Comparison of ENCODE assay signal across 10 cellular contexts in genomic region chr2:24421668-24422067, GRCh38.
DNase-seq lines count a peak whose midpoint lies in the region; ATAC-seq lines count a peak whose summit lies in the region.
"Had no signal": no experiment of that assay in that cellular context is flagged by ENCODE, and none has a peak within 500 bp of the region (broad histone marks: within the 10 kb centered on the region; RNA-seq: fewer than 3 reads in every experiment).

No MANE protein-coding gene starts in this region.

- H3K36me3 Mint-ChIP-seq in activated naive CD4-positive, alpha-beta T cell treated with anti-CD3 and anti-CD28 coated beads for 36 hours (ENCODE audit: low read depth): no peaks in the 10 kb centered on the region

- DNase-seq in CD1c-positive myeloid dendritic cell (ENCODE audit: extremely low spot score) (peak; percentile 67), HS-5 (ENCODE audit: low read depth) (peak; percentile 3), SJCRH30 (peak; percentile 82 to 91), cardiac septum (ENCODE audit: low spot score) (peak; percentile 81), putamen (ENCODE audit: low spot score) (peak; percentile 43)
- DNase-seq in activated naive CD4-positive, alpha-beta T cell treated with anti-CD3 and anti-CD28 coated beads for 36 hours: peak; percentile 84

- H3K27ac Mint-ChIP-seq in activated naive CD4-positive, alpha-beta T cell treated with anti-CD3 and anti-CD28 coated beads for 36 hours: no peak overlapping the region
- H3K27ac Mint-ChIP-seq: stimulated activated naive CD8-positive, alpha-beta T cell treated with anti-CD3 and anti-CD28 coated beads, Interleukin-15, Interleukin-2, amounts not matched to agents 100 ng/mL and 50 ng/mL, for 24 hours had no signal

- H3K9me3 Mint-ChIP-seq in activated naive CD4-positive, alpha-beta T cell treated with anti-CD3 and anti-CD28 coated beads for 36 hours: peaks cover 3% of the 10 kb centered on the region
- H3K9me3 Mint-ChIP-seq: stimulated activated naive CD8-positive, alpha-beta T cell treated with anti-CD3 and anti-CD28 coated beads, Interleukin-15, Interleukin-2, amounts not matched to agents 100 ng/mL and 50 ng/mL, for 24 hours had no signal

- H3K27me3 Mint-ChIP-seq in activated naive CD4-positive, alpha-beta T cell treated with anti-CD3 and anti-CD28 coated beads for 36 hours (ENCODE audit: low read depth): no peaks in the 10 kb centered on the region

- peaks cover 8% of the 10 kb centered on the region for H3K4me1 ChIP-seq in SJCRH30

- no peaks in the 10 kb centered on the region for H3K4me1 Mint-ChIP-seq in activated naive CD4-positive, alpha-beta T cell treated with anti-CD3 and anti-CD28 coated beads for 36 hours (ENCODE audit: low read depth)

- intact Hi-C loops in activated naive CD4-positive, alpha-beta T cell treated with anti-CD3 and anti-CD28 coated beads for 36 hours (cut with micrococcal nuclease): loop anchor here (1.0 to 2.0 kb wide), 2 partner anchors 121 to 406 kb away; no protein-coding TSS in a partner anchor
- intact Hi-C loops in cardiac septum (cut with DNase I): no loop called here

- H3K4me3 Mint-ChIP-seq in activated naive CD4-positive, alpha-beta T cell treated with anti-CD3 and anti-CD28 coated beads for 36 hours: no peak overlapping the region
- H3K4me3 Mint-ChIP-seq: stimulated activated naive CD8-positive, alpha-beta T cell treated with anti-CD3 and anti-CD28 coated beads, Interleukin-15, Interleukin-2, amounts not matched to agents 100 ng/mL and 50 ng/mL, for 24 hours had no signal

- CTCF ChIA-PET in activated naive CD4-positive, alpha-beta T cell treated with anti-CD3 and anti-CD28 coated beads for 36 hours (lab: Charles Lee): interaction anchor here (0.7 to 3.7 kb wide), 16 partner anchors 9 to 708 kb away, joined by 3 to 32 read pairs (median 4); partner anchors contain the start of genes CENPO and PTRHD1

- peaks cover 7% of the 10 kb centered on the region for H3K9me3 ChIP-seq in SJCRH30 (replicated peaks)

- ATAC-seq in HG02852 (IDR thresholded peaks at IDR 0.05; ENCODE audit: unreplicated experiment) (no peak), GM18873 (IDR thresholded peaks at IDR 0.05; ENCODE audit: low FRiP score, unreplicated experiment) (no peak)

- H3K36me3 ChIP-seq in SJCRH30: no peaks in the 10 kb centered on the region

- no peaks in the 10 kb centered on the region for H3K27me3 ChIP-seq in SJCRH30

- H3K4me3 ChIP-seq in SJCRH30: no peak overlapping the region

- H3K27ac ChIP-seq in SJCRH30: no peak overlapping the region
- H3K27ac ChIP-seq: HL-60 had no signal

Comparison
In these comparisons a context has a peak if more than half of its experiments do, and no peak if none do; other contexts are left out.
1. DNase-seq: peak in every context shown above with its lines; median percentile 86 in SJCRH30; 84 in activated naive CD4-positive, alpha-beta T cell treated with anti-CD3 and anti-CD28 coated beads for 36 hours; 81 in cardiac septum; 67 in CD1c-positive myeloid dendritic cell; 43 in putamen; 3 in HS-5.